8 cellular contexts compared by ENCODE assay signal in the genomic region with DNA sequence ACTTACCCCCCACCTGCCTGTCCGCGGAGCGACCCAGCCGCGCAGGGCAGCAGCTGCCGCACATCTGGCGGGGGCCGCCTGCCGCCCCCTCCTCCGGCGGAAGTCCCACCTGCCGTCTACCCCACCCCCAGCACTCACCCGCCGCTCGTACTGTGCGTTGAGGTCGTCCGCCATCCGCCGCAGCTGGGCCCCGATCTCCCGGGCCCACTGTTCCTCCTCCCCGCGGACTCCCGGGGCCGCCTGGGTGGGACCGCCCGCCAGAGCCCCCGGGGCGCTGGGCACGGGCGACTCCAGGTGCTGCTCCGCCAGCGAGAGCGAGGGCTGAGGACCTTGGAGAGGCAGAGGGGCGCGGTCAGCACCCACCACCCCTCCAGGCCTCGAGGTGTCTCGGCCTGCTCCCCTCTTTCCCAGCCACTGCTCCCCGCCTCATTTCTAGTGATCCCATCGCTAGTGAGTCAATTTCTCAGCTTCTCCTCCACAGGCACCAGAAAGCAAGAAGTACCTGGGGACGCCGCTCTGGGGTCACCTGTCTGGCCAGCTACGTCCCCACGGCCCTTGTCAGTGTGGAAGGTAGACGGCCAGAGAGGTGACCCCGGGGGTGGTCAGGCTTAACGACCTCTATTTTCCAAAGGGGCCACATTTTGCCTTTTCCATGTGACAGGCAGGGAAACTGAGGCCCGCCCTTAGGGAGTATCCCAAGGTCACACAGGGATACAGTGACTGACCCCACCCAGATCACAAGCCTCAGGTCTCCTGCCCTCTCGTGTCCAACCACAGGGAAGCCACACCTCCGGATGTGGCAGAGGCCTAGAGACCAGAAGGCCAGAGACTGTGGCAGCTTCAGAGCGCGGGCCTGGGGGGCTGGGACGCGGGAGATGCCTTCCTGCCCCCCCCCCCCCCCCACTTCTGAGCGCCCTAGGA. TPM values are rescaled to one million over a fixed set of nuclear protein-coding genes. Genes with fewer than 3 reads are reported as not detected.
DNase-seq lines count a peak whose midpoint lies in the region; ATAC-seq and TF ChIP-seq lines count a peak whose summit lies in the region.

No MANE protein-coding gene starts in this region.

- peaks cover 24% of the 10 kb centered on the region for H4K20me1 ChIP-seq in neural progenitor cell (ENCODE audit: low read depth)

- no peaks in the 10 kb centered on the region for H3K27me3 Mint-ChIP-seq in activated T-cell treated with anti-CD3 and anti-CD28 coated beads, Interleukin-2, amount 50 U/mL, for 4 hours (ENCODE audit: low read depth)
- peaks cover 6% of the 10 kb centered on the region for H3K27me3 Mint-ChIP-seq in neural progenitor cell (ENCODE audit: insufficient read depth, low read depth)

- H3K4me2 ChIP-seq in neural progenitor cell: peak overlapping the region; percentile 99

- H3K4me1 ChIP-seq in A673 (ENCODE audit: insufficient read depth, low read length, poor library complexity, severe bottlenecking): peaks cover 27% of the 10 kb centered on the region
- peaks cover 23% of the 10 kb centered on the region for H3K4me1 ChIP-seq in neural progenitor cell

- intact Hi-C loops in A673 (cut with micrococcal nuclease; ENCODE audit: unreplicated experiment): no loop called here

- H3K9ac ChIP-seq in neural progenitor cell: peak overlapping the region; percentile 39

- no peak overlapping the region for H2AFZ ChIP-seq in neural progenitor cell (replicated peaks)

- H3K36me3 ChIP-seq in A673 (ENCODE audit: insufficient read depth, low read length, poor library complexity, severe bottlenecking): no peaks in the 10 kb centered on the region
- H3K36me3 ChIP-seq in neural progenitor cell: no peaks in the 10 kb centered on the region

- H3K27me3 ChIP-seq in A673 (replicated peaks; ENCODE audit: insufficient read depth, low read depth, low read length, poor library complexity) (no peaks in the 10 kb centered on the region), neural progenitor cell (no peaks in the 10 kb centered on the region)

- H3K4me3 ChIP-seq in A673 (ENCODE audit: low read depth, low read length, poor library complexity, severe bottlenecking) (peak overlapping the region; percentile 52), fibroblast of villous mesenchyme (ENCODE audit: low read depth, low read length) (peak overlapping the region; percentile 98), neural progenitor cell (peak overlapping the region; percentile 100)

- BruUV-seq in A673 (replicated peaks; lab: Mats Ljungman, UMichigan): TSS peak; percentile 87

- POLR2A ChIA-PET in A673 (lab: Charles Lee; ENCODE audit: low non-redundant PET): interaction anchor here (0.5 to 0.9 kb wide), 2 partner anchors 11 to 192 kb away, joined by 3 read pairs; no protein-coding TSS in a partner anchor

- H3K27ac Mint-ChIP-seq in neural progenitor cell: peak overlapping the region; percentile 79

- DNase-seq in A673 (ENCODE audit: low spot score) (no peak), GM10266 (ENCODE audit: extremely low spot score) (peak; percentile 86), NCI-H69 (lab: John Stamatoyannopoulos, UW) (peak; percentile 93), fibroblast of villous mesenchyme (ENCODE audit: low read depth) (peak; percentile 83), neural progenitor cell (ENCODE audit: low spot score) (peak; percentile 66), NCI-H1105 treated with DMSO at 0.1 percent for 48 hours (lab: John Stamatoyannopoulos, UW) (no peak)
- no peak for DNase-seq in activated T-cell treated with anti-CD3 and anti-CD28 coated beads, Interleukin-2, amount 50 U/mL, for 4 hours

- peaks cover 2% of the 10 kb centered on the region for H3K36me3 Mint-ChIP-seq in activated T-cell treated with anti-CD3 and anti-CD28 coated beads, Interleukin-2, amount 50 U/mL, for 4 hours (ENCODE audit: insufficient read depth)
- no peaks in the 10 kb centered on the region for H3K36me3 Mint-ChIP-seq in neural progenitor cell

- TF ChIP-seq CTCF in A673 (conservative IDR thresholded peaks at IDR 0.05; ENCODE audit: low read depth, low read length): no peak
- peak; percentile 5 for TF ChIP-seq CTCF in GM10266 (IDR thresholded peaks at IDR 0.05; ENCODE audit: control insufficient read depth, insufficient read depth, low read depth, missing control alignments)
- no peak for TF ChIP-seq CTCF in fibroblast of villous mesenchyme (IDR thresholded peaks at IDR 0.05; ENCODE audit: insufficient read depth, low read depth, low read length)
- no peak for TF ChIP-seq CTCF in neural progenitor cell (IDR thresholded peaks at IDR 0.05)

- ATAC-seq in HG02852 (IDR thresholded peaks at IDR 0.05; ENCODE audit: unreplicated experiment): peak; percentile 4
- ATAC-seq in activated T-cell treated with anti-CD3 and anti-CD28 coated beads, Interleukin-2, amount 50 U/mL, for 4 hours: peak in 1 of 2 donors; percentile 2

- peak overlapping the region; percentile 95 for H3K27ac ChIP-seq in A673 (ENCODE audit: low read depth, low read length, poor library complexity, severe bottlenecking)
- peak overlapping the region; percentile 77 for H3K27ac ChIP-seq in neural progenitor cell

- CTCF ChIA-PET in A673 (lab: Charles Lee): interaction anchor here (1.5 to 2.0 kb wide), 2 partner anchors 16 to 17 kb away, joined by 7 to 28 read pairs; no protein-coding TSS in a partner anchor

- H3K9me3 ChIP-seq in A673 (ENCODE audit: low read depth, low read length, poor library complexity, severe bottlenecking) (no peaks in the 10 kb centered on the region), neural progenitor cell (ENCODE audit: low read depth) (no peaks in the 10 kb centered on the region)

- peaks cover 52% of the 10 kb centered on the region for H3F3A ChIP-seq in neural progenitor cell (ENCODE audit: low read depth)

- peak overlapping the region; percentile 75 for H3K4me3 Mint-ChIP-seq in activated T-cell treated with anti-CD3 and anti-CD28 coated beads, Interleukin-2, amount 50 U/mL, for 4 hours
- peak overlapping the region; percentile 86 for H3K4me3 Mint-ChIP-seq in neural progenitor cell

- peaks cover 21% of the 10 kb centered on the region for H3K4me1 Mint-ChIP-seq in activated T-cell treated with anti-CD3 and anti-CD28 coated beads, Interleukin-2, amount 50 U/mL, for 4 hours (ENCODE audit: low read depth)
- H3K4me1 Mint-ChIP-seq in neural progenitor cell: peaks cover 28% of the 10 kb centered on the region

- H3K9me3 Mint-ChIP-seq in activated T-cell treated with anti-CD3 and anti-CD28 coated beads, Interleukin-2, amount 50 U/mL, for 4 hours: no peaks in the 10 kb centered on the region
- H3K9me3 Mint-ChIP-seq in neural progenitor cell: peaks cover 2% of the 10 kb centered on the region

- H3K79me2 ChIP-seq in neural progenitor cell (ENCODE audit: low read depth): peaks cover 57% of the 10 kb centered on the region

RNA-seq across cellular contexts. Expression of a gene that starts 4.3 kb away (rescaled TPM):
- total RNA-seq in A673 (2021) (2.7 and 3.7 TPM in 2 replicates), fibroblast of villous mesenchyme (6.0 and 14.2 TPM in 2 replicates), neural progenitor cell (ENCODE audit: low replicate concordance) (2.8 and 19.1 TPM in 2 replicates)
- total RNA-seq in activated T-cell treated with anti-CD3 and anti-CD28 coated beads, Interleukin-2, amount 50 U/mL, for 4 hours: 1 to 10 TPM; 4.4 to 6.0 (median 5.7) TPM

RNA-seq across cellular contexts. Expression of a gene that starts 29.6 kb away (rescaled TPM):
- 36.4 and 39.7 TPM in 2 replicates for total RNA-seq in A673 (2021)
- 10 to 100 TPM; 24.0 to 34.5 (median 30.4) TPM for total RNA-seq in activated T-cell treated with anti-CD3 and anti-CD28 coated beads, Interleukin-2, amount 50 U/mL, for 4 hours
- total RNA-seq in fibroblast of villous mesenchyme: 7.3 and 8.4 TPM in 2 replicates
- 3.4 and 16.0 TPM in 2 replicates for total RNA-seq in neural progenitor cell (ENCODE audit: low replicate concordance)

RNA-seq across cellular contexts. Expression of a gene that starts 48.0 kb away (rescaled TPM):
- total RNA-seq in A673 (2021) (13.8 and 15.9 TPM in 2 replicates), fibroblast of villous mesenchyme (2.6 and 4.2 TPM in 2 replicates), neural progenitor cell (ENCODE audit: low replicate concordance) (3.7 TPM in 1 of 2 replicates, not detected in the other)
- total RNA-seq in activated T-cell treated with anti-CD3 and anti-CD28 coated beads, Interleukin-2, amount 50 U/mL, for 4 hours: 10 to 100 TPM in 2 of 3 donors, 1 to 10 TPM in 1; 9.9 to 10.1 (median 10.0) TPM

Comparison
In these comparisons a context has a peak if more than half of its experiments do, and no peak if none do; other contexts are left out.
1. DNase-seq: peak in GM10266 (single experiment), NCI-H69 (single experiment), fibroblast of villous mesenchyme (single experiment) and neural progenitor cell (single experiment); none in A673 (single experiment), activated T-cell treated with anti-CD3 and anti-CD28 coated beads, Interleukin-2, amount 50 U/mL, for 4 hours (single experiment) and NCI-H1105 treated with DMSO at 0.1 percent for 48 hours (single experiment).
2. Peak in every context shown above with its lines, with median percentiles within 50 percentile points of each other: H3K4me3 ChIP-seq.